In the genomic region with DNA sequence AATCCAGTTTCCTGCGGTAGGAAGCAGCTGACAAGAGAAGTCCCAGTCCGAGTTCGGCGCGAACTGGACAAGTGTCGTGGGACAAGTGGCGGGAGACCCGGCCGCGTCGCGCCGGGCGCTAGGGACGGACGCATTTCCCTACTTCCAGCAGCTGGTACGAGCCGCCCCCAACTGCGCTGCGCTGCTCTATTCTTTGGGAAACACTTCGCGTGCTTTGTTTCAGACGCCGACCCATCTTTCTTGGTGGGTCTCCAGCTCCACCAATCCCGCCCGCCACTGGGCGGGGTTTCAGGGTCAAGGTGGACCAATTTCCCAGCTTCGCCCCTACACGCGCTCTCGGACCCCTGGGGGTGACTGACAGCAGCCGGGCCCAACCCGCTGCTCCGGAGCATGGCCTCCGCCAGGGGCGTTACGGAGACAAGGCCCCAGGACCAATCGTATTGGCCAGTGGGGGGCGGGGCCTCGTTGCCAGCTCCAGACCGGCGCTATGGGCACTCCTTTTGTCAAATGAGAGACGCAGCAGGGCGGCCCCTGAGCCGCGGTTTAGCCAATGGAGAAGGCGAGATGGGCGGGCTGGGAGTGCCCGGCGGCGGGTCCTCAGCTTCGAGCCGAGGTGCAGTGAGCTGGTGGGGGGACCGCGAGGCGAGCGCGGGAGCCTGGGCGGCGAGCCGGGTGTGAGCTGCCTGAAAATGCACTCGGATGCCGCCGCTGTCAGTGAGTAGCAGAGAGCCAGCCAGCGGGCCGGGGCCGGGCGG, we compare ENCODE assay signal across 1 cellular context.
TF ChIP-seq lines count a peak whose summit lies in the region.

A gene (plus strand): TSS at position 600 of the 755 bp plus-strand sequence. CDS start 90 bp downstream, at position 690.

TF ChIP-seq in HepG2, 621 proteins besides CTCF, POLR2A, EP300 and RAD21 (continues in another document):
- no peak for TF ChIP-seq ZNF616 (CRISPR knock-in tag; IDR thresholded peaks at IDR 0.05; ENCODE audit: low read depth)
- TF ChIP-seq ZNF354B (CRISPR knock-in tag; IDR thresholded peaks at IDR 0.05): no peak
- 0 out of 2 replicates have a peak, but pooled peaks have one; percentile 33 for TF ChIP-seq SMAD3 (CRISPR knock-in tag; IDR thresholded peaks at IDR 0.05)
- TF ChIP-seq ZBTB3 (CRISPR knock-in tag; IDR thresholded peaks at IDR 0.05; ENCODE audit: borderline replicate concordance, low read depth): no peak
- TF ChIP-seq, protein P1, sequence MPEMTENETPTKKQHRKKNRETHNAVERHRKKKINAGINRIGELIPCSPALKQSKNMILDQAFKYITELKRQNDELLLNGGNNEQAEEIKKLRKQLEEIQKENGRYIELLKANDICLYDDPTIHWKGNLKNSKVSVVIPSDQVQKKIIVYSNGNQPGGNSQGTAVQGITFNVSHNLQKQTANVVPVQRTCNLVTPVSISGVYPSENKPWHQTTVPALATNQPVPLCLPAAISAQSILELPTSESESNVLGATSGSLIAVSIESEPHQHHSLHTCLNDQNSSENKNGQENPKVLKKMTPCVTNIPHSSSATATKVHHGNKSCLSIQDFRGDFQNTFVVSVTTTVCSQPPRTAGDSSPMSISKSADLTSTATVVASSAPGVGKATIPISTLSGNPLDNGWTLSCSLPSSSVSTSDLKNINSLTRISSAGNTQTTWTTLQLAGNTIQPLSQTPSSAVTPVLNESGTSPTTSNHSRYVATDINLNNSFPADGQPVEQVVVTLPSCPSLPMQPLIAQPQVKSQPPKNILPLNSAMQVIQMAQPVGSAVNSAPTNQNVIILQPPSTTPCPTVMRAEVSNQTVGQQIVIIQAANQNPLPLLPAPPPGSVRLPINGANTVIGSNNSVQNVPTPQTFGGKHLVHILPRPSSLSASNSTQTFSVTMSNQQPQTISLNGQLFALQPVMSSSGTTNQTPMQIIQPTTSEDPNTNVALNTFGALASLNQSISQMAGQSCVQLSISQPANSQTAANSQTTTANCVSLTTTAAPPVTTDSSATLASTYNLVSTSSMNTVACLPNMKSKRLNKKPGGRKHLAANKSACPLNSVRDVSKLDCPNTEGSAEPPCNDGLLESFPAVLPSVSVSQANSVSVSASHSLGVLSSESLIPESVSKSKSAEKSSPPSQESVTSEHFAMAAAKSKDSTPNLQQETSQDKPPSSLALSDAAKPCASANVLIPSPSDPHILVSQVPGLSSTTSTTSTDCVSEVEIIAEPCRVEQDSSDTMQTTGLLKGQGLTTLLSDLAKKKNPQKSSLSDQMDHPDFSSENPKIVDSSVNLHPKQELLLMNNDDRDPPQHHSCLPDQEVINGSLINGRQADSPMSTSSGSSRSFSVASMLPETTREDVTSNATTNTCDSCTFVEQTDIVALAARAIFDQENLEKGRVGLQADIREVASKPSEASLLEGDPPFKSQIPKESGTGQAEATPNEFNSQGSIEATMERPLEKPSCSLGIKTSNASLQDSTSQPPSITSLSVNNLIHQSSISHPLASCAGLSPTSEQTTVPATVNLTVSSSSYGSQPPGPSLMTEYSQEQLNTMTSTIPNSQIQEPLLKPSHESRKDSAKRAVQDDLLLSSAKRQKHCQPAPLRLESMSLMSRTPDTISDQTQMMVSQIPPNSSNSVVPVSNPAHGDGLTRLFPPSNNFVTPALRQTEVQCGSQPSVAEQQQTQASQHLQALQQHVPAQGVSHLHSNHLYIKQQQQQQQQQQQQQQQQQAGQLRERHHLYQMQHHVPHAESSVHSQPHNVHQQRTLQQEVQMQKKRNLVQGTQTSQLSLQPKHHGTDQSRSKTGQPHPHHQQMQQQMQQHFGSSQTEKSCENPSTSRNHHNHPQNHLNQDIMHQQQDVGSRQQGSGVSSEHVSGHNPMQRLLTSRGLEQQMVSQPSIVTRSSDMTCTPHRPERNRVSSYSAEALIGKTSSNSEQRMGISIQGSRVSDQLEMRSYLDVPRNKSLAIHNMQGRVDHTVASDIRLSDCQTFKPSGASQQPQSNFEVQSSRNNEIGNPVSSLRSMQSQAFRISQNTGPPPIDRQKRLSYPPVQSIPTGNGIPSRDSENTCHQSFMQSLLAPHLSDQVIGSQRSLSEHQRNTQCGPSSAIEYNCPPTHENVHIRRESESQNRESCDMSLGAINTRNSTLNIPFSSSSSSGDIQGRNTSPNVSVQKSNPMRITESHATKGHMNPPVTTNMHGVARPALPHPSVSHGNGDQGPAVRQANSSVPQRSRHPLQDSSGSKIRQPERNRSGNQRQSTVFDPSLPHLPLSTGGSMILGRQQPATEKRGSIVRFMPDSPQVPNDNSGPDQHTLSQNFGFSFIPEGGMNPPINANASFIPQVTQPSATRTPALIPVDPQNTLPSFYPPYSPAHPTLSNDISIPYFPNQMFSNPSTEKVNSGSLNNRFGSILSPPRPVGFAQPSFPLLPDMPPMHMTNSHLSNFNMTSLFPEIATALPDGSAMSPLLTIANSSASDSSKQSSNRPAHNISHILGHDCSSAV (CRISPR knock-in tag; IDR thresholded peaks at IDR 0.05; ENCODE audit: borderline replicate concordance): no peak
- TF ChIP-seq PRPF4 (IDR thresholded peaks at IDR 0.05; ENCODE audit: low read depth, low read length, poor library complexity, severe bottlenecking): no peak
- TF ChIP-seq ZFP41 (CRISPR knock-in tag; IDR thresholded peaks at IDR 0.05; ENCODE audit: borderline replicate concordance): no peak
- TF ChIP-seq ZNF24 (IDR thresholded peaks at IDR 0.05): no peak
- TF ChIP-seq, protein P2, sequence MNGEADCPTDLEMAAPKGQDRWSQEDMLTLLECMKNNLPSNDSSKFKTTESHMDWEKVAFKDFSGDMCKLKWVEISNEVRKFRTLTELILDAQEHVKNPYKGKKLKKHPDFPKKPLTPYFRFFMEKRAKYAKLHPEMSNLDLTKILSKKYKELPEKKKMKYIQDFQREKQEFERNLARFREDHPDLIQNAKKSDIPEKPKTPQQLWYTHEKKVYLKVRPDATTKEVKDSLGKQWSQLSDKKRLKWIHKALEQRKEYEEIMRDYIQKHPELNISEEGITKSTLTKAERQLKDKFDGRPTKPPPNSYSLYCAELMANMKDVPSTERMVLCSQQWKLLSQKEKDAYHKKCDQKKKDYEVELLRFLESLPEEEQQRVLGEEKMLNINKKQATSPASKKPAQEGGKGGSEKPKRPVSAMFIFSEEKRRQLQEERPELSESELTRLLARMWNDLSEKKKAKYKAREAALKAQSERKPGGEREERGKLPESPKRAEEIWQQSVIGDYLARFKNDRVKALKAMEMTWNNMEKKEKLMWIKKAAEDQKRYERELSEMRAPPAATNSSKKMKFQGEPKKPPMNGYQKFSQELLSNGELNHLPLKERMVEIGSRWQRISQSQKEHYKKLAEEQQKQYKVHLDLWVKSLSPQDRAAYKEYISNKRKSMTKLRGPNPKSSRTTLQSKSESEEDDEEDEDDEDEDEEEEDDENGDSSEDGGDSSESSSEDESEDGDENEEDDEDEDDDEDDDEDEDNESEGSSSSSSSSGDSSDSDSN (CRISPR knock-in tag; IDR thresholded peaks at IDR 0.05): peak; percentile 47; the same call in 1 of the 2 replicates
- no peak for TF ChIP-seq ZNF737 (CRISPR knock-in tag; IDR thresholded peaks at IDR 0.05; ENCODE audit: borderline replicate concordance)
- no peak for TF ChIP-seq ZNF263 (CRISPR knock-in tag; IDR thresholded peaks at IDR 0.05)
- TF ChIP-seq, protein P3, sequence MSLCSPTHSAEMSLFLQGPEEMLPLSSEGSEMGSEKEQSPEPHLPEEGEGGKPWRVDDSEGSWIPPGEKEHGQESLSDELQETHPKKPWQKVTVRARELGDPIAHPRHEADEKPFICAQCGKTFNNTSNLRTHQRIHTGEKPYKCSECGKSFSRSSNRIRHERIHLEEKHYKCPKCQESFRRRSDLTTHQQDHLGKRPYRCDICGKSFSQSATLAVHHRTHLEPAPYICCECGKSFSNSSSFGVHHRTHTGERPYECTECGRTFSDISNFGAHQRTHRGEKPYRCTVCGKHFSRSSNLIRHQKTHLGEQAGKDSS (CRISPR knock-in tag; IDR thresholded peaks at IDR 0.05; ENCODE audit: borderline replicate concordance, low read depth): no peak
- TF ChIP-seq SKI (IDR thresholded peaks at IDR 0.05; ENCODE audit: partially characterized antibody): no peak
- TF ChIP-seq ARID2 (CRISPR knock-in tag; IDR thresholded peaks at IDR 0.05; ENCODE audit: borderline replicate concordance): 0 out of 2 replicates have a peak, but pooled peaks have one; percentile 38
- TF ChIP-seq ZNF230 (CRISPR knock-in tag; IDR thresholded peaks at IDR 0.05): no peak
- TF ChIP-seq ARHGAP35 (CRISPR knock-in tag; IDR thresholded peaks at IDR 0.05; ENCODE audit: borderline replicate concordance): no peak
- TF ChIP-seq NFKB2 (CRISPR knock-in tag; IDR thresholded peaks at IDR 0.05; ENCODE audit: borderline replicate concordance): no peak
- TF ChIP-seq, protein P4, sequence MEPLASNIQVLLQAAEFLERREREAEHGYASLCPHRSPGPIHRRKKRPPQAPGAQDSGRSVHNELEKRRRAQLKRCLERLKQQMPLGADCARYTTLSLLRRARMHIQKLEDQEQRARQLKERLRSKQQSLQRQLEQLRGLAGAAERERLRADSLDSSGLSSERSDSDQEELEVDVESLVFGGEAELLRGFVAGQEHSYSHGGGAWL (CRISPR knock-in tag; IDR thresholded peaks at IDR 0.05): no peak
- no peak for TF ChIP-seq ZNF644 (CRISPR knock-in tag; IDR thresholded peaks at IDR 0.05; ENCODE audit: low read depth)
- peak; percentile 40 for TF ChIP-seq BORCS8-MEF2B (CRISPR knock-in tag; IDR thresholded peaks at IDR 0.05)
- TF ChIP-seq ZNF292 (CRISPR knock-in tag; IDR thresholded peaks at IDR 0.05; ENCODE audit: borderline replicate concordance, low read depth): peak; percentile 32; the same call in 1 of the 2 replicates
- no peak for TF ChIP-seq ZBTB8A (CRISPR knock-in tag; IDR thresholded peaks at IDR 0.05; ENCODE audit: borderline replicate concordance, low read depth)
- TF ChIP-seq, protein P5, sequence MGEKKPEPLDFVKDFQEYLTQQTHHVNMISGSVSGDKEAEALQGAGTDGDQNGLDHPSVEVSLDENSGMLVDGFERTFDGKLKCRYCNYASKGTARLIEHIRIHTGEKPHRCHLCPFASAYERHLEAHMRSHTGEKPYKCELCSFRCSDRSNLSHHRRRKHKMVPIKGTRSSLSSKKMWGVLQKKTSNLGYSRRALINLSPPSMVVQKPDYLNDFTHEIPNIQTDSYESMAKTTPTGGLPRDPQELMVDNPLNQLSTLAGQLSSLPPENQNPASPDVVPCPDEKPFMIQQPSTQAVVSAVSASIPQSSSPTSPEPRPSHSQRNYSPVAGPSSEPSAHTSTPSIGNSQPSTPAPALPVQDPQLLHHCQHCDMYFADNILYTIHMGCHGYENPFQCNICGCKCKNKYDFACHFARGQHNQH (CRISPR knock-in tag; IDR thresholded peaks at IDR 0.05): peak; percentile 48; the same call in 1 of the 2 replicates
- TF ChIP-seq ZSCAN25 (CRISPR knock-in tag; IDR thresholded peaks at IDR 0.05): peak; percentile 75
- no peak for TF ChIP-seq ZNF30 (CRISPR knock-in tag; IDR thresholded peaks at IDR 0.05)
- TF ChIP-seq ASH2L (IDR thresholded peaks at IDR 0.05; ENCODE audit: insufficient read length, low read depth, low read length): peak; percentile 66
- TF ChIP-seq, protein P6, sequence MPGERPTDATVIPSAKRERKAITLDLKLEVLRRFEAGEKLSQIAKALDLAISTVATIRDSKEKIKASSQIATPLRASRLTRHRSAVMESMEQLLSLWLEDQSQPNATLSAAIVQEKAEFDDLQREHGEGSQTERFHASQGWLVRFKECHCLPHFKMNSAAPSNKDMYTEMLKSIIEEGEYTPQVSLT (CRISPR knock-in tag; IDR thresholded peaks at IDR 0.05; ENCODE audit: borderline replicate concordance, low read depth): no peak
- no peak for TF ChIP-seq ZNF17 (CRISPR knock-in tag; IDR thresholded peaks at IDR 0.05)
- no peak for TF ChIP-seq SOX6 (IDR thresholded peaks at IDR 0.05)
- TF ChIP-seq SOX6 (CRISPR knock-in tag; IDR thresholded peaks at IDR 0.05): no peak
- TF ChIP-seq ZNF713 (CRISPR knock-in tag; IDR thresholded peaks at IDR 0.05): no peak
- TF ChIP-seq TCF12 (IDR thresholded peaks at IDR 0.05): no peak
- TF ChIP-seq TCF12 (CRISPR knock-in tag; IDR thresholded peaks at IDR 0.05): no peak
- TF ChIP-seq, protein P7, sequence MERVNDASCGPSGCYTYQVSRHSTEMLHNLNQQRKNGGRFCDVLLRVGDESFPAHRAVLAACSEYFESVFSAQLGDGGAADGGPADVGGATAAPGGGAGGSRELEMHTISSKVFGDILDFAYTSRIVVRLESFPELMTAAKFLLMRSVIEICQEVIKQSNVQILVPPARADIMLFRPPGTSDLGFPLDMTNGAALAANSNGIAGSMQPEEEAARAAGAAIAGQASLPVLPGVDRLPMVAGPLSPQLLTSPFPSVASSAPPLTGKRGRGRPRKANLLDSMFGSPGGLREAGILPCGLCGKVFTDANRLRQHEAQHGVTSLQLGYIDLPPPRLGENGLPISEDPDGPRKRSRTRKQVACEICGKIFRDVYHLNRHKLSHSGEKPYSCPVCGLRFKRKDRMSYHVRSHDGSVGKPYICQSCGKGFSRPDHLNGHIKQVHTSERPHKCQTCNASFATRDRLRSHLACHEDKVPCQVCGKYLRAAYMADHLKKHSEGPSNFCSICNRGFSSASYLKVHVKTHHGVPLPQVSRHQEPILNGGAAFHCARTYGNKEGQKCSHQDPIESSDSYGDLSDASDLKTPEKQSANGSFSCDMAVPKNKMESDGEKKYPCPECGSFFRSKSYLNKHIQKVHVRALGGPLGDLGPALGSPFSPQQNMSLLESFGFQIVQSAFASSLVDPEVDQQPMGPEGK (CRISPR knock-in tag; IDR thresholded peaks at IDR 0.05): no peak; the same call in 1 of the 2 replicates
- TF ChIP-seq, protein P8, sequence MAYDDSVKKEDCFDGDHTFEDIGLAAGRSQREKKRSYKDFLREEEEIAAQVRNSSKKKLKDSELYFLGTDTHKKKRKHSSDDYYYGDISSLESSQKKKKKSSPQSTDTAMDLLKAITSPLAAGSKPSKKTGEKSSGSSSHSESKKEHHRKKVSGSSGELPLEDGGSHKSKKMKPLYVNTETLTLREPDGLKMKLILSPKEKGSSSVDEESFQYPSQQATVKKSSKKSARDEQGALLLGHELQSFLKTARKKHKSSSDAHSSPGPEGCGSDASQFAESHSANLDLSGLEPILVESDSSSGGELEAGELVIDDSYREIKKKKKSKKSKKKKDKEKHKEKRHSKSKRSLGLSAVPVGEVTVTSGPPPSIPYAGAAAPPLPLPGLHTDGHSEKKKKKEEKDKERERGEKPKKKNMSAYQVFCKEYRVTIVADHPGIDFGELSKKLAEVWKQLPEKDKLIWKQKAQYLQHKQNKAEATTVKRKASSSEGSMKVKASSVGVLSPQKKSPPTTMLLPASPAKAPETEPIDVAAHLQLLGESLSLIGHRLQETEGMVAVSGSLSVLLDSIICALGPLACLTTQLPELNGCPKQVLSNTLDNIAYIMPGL (CRISPR knock-in tag; IDR thresholded peaks at IDR 0.05; ENCODE audit: borderline replicate concordance in 1 of 2, low read depth in 1 of 2): no peak; a peak in 1 of 4 replicates
- no peak for TF ChIP-seq ZNF3 (CRISPR knock-in tag; IDR thresholded peaks at IDR 0.05)
- no peak for TF ChIP-seq ZFYVE20 (CRISPR knock-in tag; IDR thresholded peaks at IDR 0.05; ENCODE audit: borderline replicate concordance, low read depth)
- TF ChIP-seq, protein P9, sequence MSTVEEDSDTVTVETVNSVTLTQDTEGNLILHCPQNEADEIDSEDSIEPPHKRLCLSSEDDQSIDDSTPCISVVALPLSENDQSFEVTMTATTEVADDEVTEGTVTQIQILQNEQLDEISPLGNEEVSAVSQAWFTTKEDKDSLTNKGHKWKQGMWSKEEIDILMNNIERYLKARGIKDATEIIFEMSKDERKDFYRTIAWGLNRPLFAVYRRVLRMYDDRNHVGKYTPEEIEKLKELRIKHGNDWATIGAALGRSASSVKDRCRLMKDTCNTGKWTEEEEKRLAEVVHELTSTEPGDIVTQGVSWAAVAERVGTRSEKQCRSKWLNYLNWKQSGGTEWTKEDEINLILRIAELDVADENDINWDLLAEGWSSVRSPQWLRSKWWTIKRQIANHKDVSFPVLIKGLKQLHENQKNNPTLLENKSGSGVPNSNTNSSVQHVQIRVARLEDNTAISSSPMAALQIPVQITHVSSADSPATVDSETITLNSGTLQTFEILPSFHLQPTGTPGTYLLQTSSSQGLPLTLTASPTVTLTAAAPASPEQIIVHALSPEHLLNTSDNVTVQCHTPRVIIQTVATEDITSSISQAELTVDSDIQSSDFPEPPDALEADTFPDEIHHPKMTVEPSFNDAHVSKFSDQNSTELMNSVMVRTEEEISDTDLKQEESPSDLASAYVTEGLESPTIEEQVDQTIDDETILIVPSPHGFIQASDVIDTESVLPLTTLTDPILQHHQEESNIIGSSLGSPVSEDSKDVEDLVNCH (CRISPR knock-in tag; IDR thresholded peaks at IDR 0.05): no peak
